ENCODE assay signal across 9 cellular contexts in genomic region chr10:133528296-133528844, GRCh38. TPM values are rescaled to one million over a fixed set of nuclear protein-coding genes. Genes with fewer than 3 reads are reported as not detected.
DNase-seq lines count a peak whose midpoint lies in the region.
"Had no signal": no experiment of that assay in that cellular context is flagged by ENCODE, and none has a peak within 500 bp of the region (broad histone marks: within the 10 kb centered on the region; RNA-seq: fewer than 3 reads in every experiment).

No MANE protein-coding gene starts in this region.

- H3K36me3 Mint-ChIP-seq in activated naive CD8-positive, alpha-beta T cell treated with anti-CD3 and anti-CD28 coated beads for 36 hours = no peaks in the 10 kb centered on the region
- no peaks in the 10 kb centered on the region for H3K36me3 Mint-ChIP-seq in stimulated activated naive CD8-positive, alpha-beta T cell treated with anti-CD3 and anti-CD28 coated beads, Interleukin-15, Interleukin-2, amounts not matched to agents 100 ng/mL and 50 ng/mL, for 24 hours (ENCODE audit: low read depth)

- peaks cover 2% of the 10 kb centered on the region for H3K9me3 Mint-ChIP-seq in activated naive CD8-positive, alpha-beta T cell treated with anti-CD3 and anti-CD28 coated beads for 36 hours
- peaks cover 3% of the 10 kb centered on the region for H3K9me3 Mint-ChIP-seq in stimulated activated naive CD8-positive, alpha-beta T cell treated with anti-CD3 and anti-CD28 coated beads, Interleukin-15, Interleukin-2, amounts not matched to agents 100 ng/mL and 50 ng/mL, for 24 hours

- H3K4me3 Mint-ChIP-seq in activated naive CD8-positive, alpha-beta T cell treated with anti-CD3 and anti-CD28 coated beads for 36 hours = peak overlapping the region; percentile 48
- peak overlapping the region; percentile 58 for H3K4me3 Mint-ChIP-seq in stimulated activated naive CD8-positive, alpha-beta T cell treated with anti-CD3 and anti-CD28 coated beads, Interleukin-15, Interleukin-2, amounts not matched to agents 100 ng/mL and 50 ng/mL, for 24 hours

- H3K9me3 ChIP-seq in ES-I3 (ENCODE audit: control insufficient read depth, insufficient read depth, low read length) = no peaks in the 10 kb centered on the region
- H3K9me3 ChIP-seq in iPS-18c (ENCODE audit: control insufficient read depth, insufficient read depth, low read length) = peaks cover 20% of the 10 kb centered on the region

- no peaks in the 10 kb centered on the region for H3K36me3 ChIP-seq in ES-I3 (ENCODE audit: insufficient read depth, low read length)
- H3K36me3 ChIP-seq: neutrophil had no signal

- peak overlapping the region; percentile 44; the same call in 1 of the 2 replicates for H3K9ac ChIP-seq in ES-I3 (ENCODE audit: low read depth, low read length)

- peaks cover 14% of the 10 kb centered on the region for H3K4me1 Mint-ChIP-seq in activated naive CD8-positive, alpha-beta T cell treated with anti-CD3 and anti-CD28 coated beads for 36 hours
- H3K4me1 Mint-ChIP-seq in stimulated activated naive CD8-positive, alpha-beta T cell treated with anti-CD3 and anti-CD28 coated beads, Interleukin-15, Interleukin-2, amounts not matched to agents 100 ng/mL and 50 ng/mL, for 24 hours (ENCODE audit: low read depth) = peaks cover 21% of the 10 kb centered on the region

- no peak overlapping the region for H3K27ac Mint-ChIP-seq in activated naive CD8-positive, alpha-beta T cell treated with anti-CD3 and anti-CD28 coated beads for 36 hours
- H3K27ac Mint-ChIP-seq in stimulated activated naive CD8-positive, alpha-beta T cell treated with anti-CD3 and anti-CD28 coated beads, Interleukin-15, Interleukin-2, amounts not matched to agents 100 ng/mL and 50 ng/mL, for 24 hours = no peak overlapping the region

- peak overlapping the region; percentile 53 for H3K4me3 ChIP-seq in iPS-18c (ENCODE audit: insufficient read depth, low read depth, low read length)

- H3K4me1 ChIP-seq in ES-I3 (ENCODE audit: insufficient read depth, low read length) = no peaks in the 10 kb centered on the region

- peaks cover 68% of the 10 kb centered on the region for H3K27me3 Mint-ChIP-seq in activated naive CD8-positive, alpha-beta T cell treated with anti-CD3 and anti-CD28 coated beads for 36 hours
- H3K27me3 Mint-ChIP-seq in stimulated activated naive CD8-positive, alpha-beta T cell treated with anti-CD3 and anti-CD28 coated beads, Interleukin-15, Interleukin-2, amounts not matched to agents 100 ng/mL and 50 ng/mL, for 24 hours = peaks cover 63% of the 10 kb centered on the region

- DNase-seq in activated naive CD8-positive, alpha-beta T cell treated with anti-CD3 and anti-CD28 coated beads for 36 hours = no peak
- no peak for DNase-seq in midbrain (lab: John Stamatoyannopoulos, UW)
- no peak for DNase-seq in amniotic stem cell (lab: John Stamatoyannopoulos, UW)
- DNase-seq in T-helper 1 cell = no peak

RNA-seq across cellular contexts. Expression of gene CYP2E1, which starts 1.2 kb away (rescaled TPM):
- not detected for total RNA-seq in activated naive CD8-positive, alpha-beta T cell treated with anti-CD3 and anti-CD28 coated beads for 36 hours

RNA-seq across cellular contexts. Expression of gene SYCE1, which starts 37.0 kb away (rescaled TPM):
- 1 to 10 TPM; 1.4 to 1.6 TPM for total RNA-seq in activated naive CD8-positive, alpha-beta T cell treated with anti-CD3 and anti-CD28 coated beads for 36 hours
- total RNA-seq: NCI-H460 had no signal
